Comparison of ENCODE assay signal across 8 cellular contexts in the genomic region with DNA sequence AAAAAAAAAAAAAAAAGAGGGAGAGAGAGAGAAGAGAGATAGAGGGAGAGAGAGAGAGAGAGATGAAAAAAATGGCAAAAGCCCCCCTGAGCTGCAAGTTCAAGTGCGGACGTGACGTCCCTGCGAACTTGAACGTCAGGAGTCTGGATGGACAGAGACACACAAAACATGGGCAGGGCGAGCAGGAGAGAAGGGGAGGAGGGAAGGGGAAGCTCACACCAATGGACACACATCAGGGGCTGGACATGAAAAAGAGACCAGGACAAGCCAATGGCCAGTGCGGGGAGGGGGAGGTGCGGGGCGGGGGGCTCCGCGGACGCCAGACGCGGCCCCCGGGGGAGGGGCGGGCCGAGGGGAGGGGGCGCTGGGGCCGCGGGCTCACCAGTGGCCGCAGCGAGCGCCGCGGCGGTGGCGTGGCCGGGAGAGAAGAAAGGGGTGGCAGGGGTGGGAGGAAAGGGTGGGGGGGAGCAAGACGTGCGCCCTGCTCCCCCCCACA. TPM values are rescaled to one million over a fixed set of nuclear protein-coding genes. Genes with fewer than 3 reads are reported as not detected.
DNase-seq lines count a peak whose midpoint lies in the region; ATAC-seq and TF ChIP-seq lines count a peak whose summit lies in the region.

A gene (minus strand): TSS at position 159 of the 496 bp plus-strand sequence. CDS start 384 bp downstream, outside the sequence.

- H3K4me3 ChIP-seq in H7 (ENCODE audit: insufficient read depth, low read depth, low read length) (peak within 1 kb of the TSS; percentile 92), ovary (peak within 1 kb of the TSS; percentile 50)

- H3K27ac Mint-ChIP-seq in activated CD8-positive, alpha-beta T cell treated with anti-CD3 and anti-CD28 coated beads, Interleukin-2, amount 10 ng/mL, durations not matched to agents 7 days and 5 days, result no peak within 1 kb of the TSS

- no peak within 1 kb of the TSS for H3K27ac ChIP-seq in ovary

- DNase-seq in COR-L47 (lab: John Stamatoyannopoulos, UW) (peak; percentile 78), H7 (peak; percentile 89), NCI-H345 (lab: John Stamatoyannopoulos, UW) (peak; percentile 91), Right ventricle myocardium inferior (ENCODE audit: missing footprints) (no peak), ovary (peak in 3 of 5 donors; percentile 32 to 42 (median 33))
- DNase-seq in activated CD8-positive, alpha-beta T cell treated with anti-CD3 and anti-CD28 coated beads, Interleukin-2, amount 10 ng/mL, durations not matched to agents 7 days and 5 days, result no peak
- no peak for DNase-seq in NK-92 treated with Interleukin-12 subunit alpha and Interleukin-12 subunit beta, amount 100 ng/mL, for 24 hours (lab: John Stamatoyannopoulos, UW)

- POLR2A ChIA-PET in activated CD8-positive, alpha-beta T cell treated with anti-CD3 and anti-CD28 coated beads, Interleukin-2, amount 10 ng/mL, durations not matched to agents 7 days and 5 days (lab: Charles Lee), result no interaction called here

- CTCF ChIA-PET in activated CD8-positive, alpha-beta T cell treated with anti-CD3 and anti-CD28 coated beads, Interleukin-2, amount 10 ng/mL, durations not matched to agents 7 days and 5 days (lab: Charles Lee), result no interaction called here

- TF ChIP-seq EP300 in ovary (IDR thresholded peaks at IDR 0.05), result no peak

- no peak for ATAC-seq in activated CD8-positive, alpha-beta T cell treated with anti-CD3 and anti-CD28 coated beads, Interleukin-2, amount 10 ng/mL, durations not matched to agents 7 days and 5 days
- ATAC-seq in Right ventricle myocardium inferior (peak; percentile 49), GM19035 (IDR thresholded peaks at IDR 0.05; ENCODE audit: unreplicated experiment) (no peak)

- TF ChIP-seq CTCF in ovary (IDR thresholded peaks at IDR 0.05), result no peak

- peaks cover 47% of the 10 kb centered on the region for H3K4me1 Mint-ChIP-seq in activated CD8-positive, alpha-beta T cell treated with anti-CD3 and anti-CD28 coated beads, Interleukin-2, amount 10 ng/mL, durations not matched to agents 7 days and 5 days (ENCODE audit: low read depth)

- H3K36me3 ChIP-seq in H7 (replicated peaks; ENCODE audit: control insufficient read depth, insufficient read depth, low read length) (no peaks in the 10 kb centered on the region), ovary (no peaks in the 10 kb centered on the region)

- intact Hi-C loops in Right ventricle myocardium inferior (cut with DNase I) (loop anchor here (5.0 to 10.0 kb wide), 5 partner anchors 236 to 1249 kb away; no protein-coding TSS in a partner anchor), ovary (cut with DNase I) (no loop called here)

- peaks cover 63% of the 10 kb centered on the region for H3K27me3 Mint-ChIP-seq in activated CD8-positive, alpha-beta T cell treated with anti-CD3 and anti-CD28 coated beads, Interleukin-2, amount 10 ng/mL, durations not matched to agents 7 days and 5 days (ENCODE audit: low read depth)

- no peaks in the 10 kb centered on the region for H3K9me3 Mint-ChIP-seq in activated CD8-positive, alpha-beta T cell treated with anti-CD3 and anti-CD28 coated beads, Interleukin-2, amount 10 ng/mL, durations not matched to agents 7 days and 5 days (ENCODE audit: insufficient read depth)

- peak within 1 kb of the TSS; percentile 74 for H3K4me3 Mint-ChIP-seq in activated CD8-positive, alpha-beta T cell treated with anti-CD3 and anti-CD28 coated beads, Interleukin-2, amount 10 ng/mL, durations not matched to agents 7 days and 5 days

- no peaks in the 10 kb centered on the region for H3K36me3 Mint-ChIP-seq in activated CD8-positive, alpha-beta T cell treated with anti-CD3 and anti-CD28 coated beads, Interleukin-2, amount 10 ng/mL, durations not matched to agents 7 days and 5 days (ENCODE audit: low read depth)

- no peak for TF ChIP-seq POLR2A in ovary (IDR thresholded peaks at IDR 0.05)

- H3K27me3 ChIP-seq in H7 (ENCODE audit: control insufficient read depth, insufficient read depth, low read length) (no peaks in the 10 kb centered on the region; the same call in 1 of the 2 replicates), ovary (no peaks in the 10 kb centered on the region)

- whole genome bisulfite sequencing in ovary, 3 donors, result 1 to 3% (median 1%) methylated on average over 29 to 30 of the region's 30 CpGs

- peaks cover 0 to 3% of the 10 kb centered on the region in 2 donors for H3K9me3 ChIP-seq in ovary

- H3K4me1 ChIP-seq in ovary (ENCODE audit: insufficient read depth), result peaks cover 4% of the 10 kb centered on the region

RNA-seq across cellular contexts. Expression of the gene that starts here (rescaled TPM):
- 30.5 and 34.9 TPM in 2 replicates for total RNA-seq in H7 (2014; rRNA removed; shearing (Covaris generic))
- total RNA-seq in activated CD8-positive, alpha-beta T cell treated with anti-CD3 and anti-CD28 coated beads, Interleukin-2, amount 10 ng/mL, durations not matched to agents 7 days and 5 days, result under 1 TPM in 1 of 2 experiments, not detected in 1; 0.03 TPM
- total RNA-seq in Right ventricle myocardium inferior (37.5 TPM), ovary (1 to 10 TPM in 6 of 7 donors, not detected in 1; 2.1 to 5.7 (median 3.6) TPM)
- 1 to 10 TPM in 1 of 2 donors, under 1 TPM in 1; 0.81 to 2.5 TPM for polyA plus RNA-seq in ovary

Comparison
In these comparisons a context has a peak if more than half of its experiments do, and no peak if none do; other contexts are left out.
1. DNase-seq: peak in COR-L47 (single experiment), H7 (single experiment), NCI-H345 (single experiment) and ovary (3 of 5); none in activated CD8-positive, alpha-beta T cell treated with anti-CD3 and anti-CD28 coated beads, Interleukin-2, amount 10 ng/mL, durations not matched to agents 7 days and 5 days (single experiment), Right ventricle myocardium inferior (single experiment) and NK-92 treated with Interleukin-12 subunit alpha and Interleukin-12 subunit beta, amount 100 ng/mL, for 24 hours (single experiment).